In the genomic region with DNA sequence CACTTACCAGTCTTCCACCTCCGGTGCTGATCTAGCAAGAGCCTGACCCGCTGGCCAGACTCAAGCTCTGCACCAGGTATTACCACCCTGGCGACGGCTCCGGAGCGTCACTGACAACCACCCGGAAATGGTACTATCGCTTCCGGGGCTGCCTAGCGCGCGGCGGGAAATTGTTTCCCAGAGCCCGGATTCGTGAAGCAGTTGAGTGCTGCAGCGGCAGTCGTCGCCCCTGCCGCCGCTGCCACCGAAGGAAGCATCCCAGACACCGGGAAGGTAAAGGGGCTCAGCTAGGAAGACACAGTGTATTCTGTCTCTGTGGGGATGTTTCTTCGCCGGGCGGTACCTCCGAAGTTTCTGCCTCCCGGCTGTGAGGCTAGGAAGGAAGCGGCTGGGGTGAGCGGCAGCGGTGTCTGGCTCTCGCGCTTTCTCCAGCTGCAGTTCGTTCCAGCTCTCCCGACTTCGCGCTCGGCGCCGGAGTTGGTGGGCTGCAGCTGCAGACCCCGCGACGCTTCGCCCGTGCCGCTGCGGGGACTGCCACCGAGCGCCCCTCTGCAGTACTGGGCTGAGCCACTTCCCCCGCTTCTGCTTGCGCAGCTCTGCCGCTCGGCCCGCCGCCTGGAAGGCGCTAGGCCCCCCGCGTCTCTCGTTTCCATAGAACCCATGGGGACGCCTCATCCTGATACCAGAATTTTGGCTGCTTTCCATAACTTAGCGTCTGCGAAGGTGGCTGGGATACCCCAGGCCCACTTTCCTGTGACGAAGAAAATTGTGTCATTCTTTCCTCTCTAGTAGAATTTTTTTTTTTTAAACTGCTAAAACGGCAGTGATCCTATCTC, we compare ENCODE assay signal across 1 cellular context.
TF ChIP-seq lines count a peak whose summit lies in the region.

A gene with protein sequence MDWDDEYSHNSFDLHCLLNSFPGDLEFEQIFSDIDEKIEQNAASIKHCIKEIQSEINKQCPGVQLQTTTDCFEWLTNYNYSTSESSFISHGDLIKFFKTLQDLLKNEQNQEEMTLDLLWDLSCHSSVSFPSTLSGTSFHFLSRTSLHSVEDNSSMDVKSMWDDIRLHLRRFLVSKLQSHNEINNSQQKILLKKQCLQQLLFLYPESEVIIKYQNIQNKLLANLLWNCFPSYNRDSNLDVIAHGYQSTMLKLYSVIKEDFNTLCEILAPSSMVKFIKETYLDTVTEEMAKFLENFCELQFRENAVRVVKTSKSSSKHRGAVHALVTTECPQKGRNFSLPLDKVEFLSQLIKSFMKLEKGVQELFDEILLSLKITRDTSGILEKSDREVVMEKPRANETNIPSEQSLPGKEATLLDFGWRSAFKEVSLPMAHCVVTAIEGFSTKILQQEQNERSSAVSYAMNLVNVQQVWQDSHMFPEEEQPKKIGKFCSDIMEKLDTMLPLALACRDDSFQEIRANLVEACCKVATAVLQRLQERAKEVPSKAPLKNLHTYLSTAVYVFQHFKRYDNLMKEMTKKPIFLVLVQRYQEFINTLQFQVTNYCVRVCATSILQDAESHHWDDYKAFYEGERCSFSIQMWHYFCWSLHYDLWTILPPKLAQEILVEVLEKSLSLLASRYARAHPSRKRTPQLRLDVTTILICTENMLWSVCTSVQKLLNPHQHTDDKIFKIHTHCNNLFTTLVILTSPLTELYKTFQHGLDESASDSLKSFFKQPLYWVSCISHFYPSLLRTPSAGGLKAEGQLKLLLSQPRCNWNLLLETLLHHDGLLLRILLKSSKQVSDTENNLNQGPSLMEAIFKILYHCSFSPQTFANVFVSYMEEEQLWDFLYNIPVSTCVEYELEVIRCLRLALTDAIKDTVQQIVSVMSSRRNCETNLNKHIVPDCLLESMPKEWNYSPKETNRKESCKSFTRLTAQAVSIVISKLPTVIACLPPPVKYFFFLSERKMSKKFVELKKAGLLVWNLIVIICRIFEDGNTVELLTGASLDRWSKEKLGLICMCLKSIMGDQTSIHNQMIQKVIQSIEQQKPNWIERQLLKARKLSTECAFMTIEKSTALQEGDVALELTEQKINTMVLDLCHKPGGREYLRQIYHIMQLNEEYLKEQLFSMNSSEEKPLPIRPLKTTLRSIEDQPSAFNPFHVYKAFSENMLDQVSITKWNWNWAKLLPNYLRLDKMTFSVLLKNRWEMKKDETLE (N-terminal part only) (minus strand): TSS at position 112 of the 836 bp plus-strand sequence. CDS start 81,478 bp downstream, outside the sequence.
A gene (plus strand): TSS at position 177 of the 836 bp plus-strand sequence. CDS start 10,142 bp downstream, outside the sequence.

TF ChIP-seq in IMR-90, 13 proteins besides CTCF, POLR2A, EP300 and RAD21:
- TF ChIP-seq MXI1 (IDR thresholded peaks at IDR 0.05; ENCODE audit: borderline replicate concordance, low read depth, low read length) (peak; percentile 64; the same call in 1 of the 2 replicates), MAZ (IDR thresholded peaks at IDR 0.05; ENCODE audit: borderline replicate concordance, low read depth, low read length) (peak; percentile 19; the same call in 1 of the 2 replicates)
- TF ChIP-seq, protein P1, sequence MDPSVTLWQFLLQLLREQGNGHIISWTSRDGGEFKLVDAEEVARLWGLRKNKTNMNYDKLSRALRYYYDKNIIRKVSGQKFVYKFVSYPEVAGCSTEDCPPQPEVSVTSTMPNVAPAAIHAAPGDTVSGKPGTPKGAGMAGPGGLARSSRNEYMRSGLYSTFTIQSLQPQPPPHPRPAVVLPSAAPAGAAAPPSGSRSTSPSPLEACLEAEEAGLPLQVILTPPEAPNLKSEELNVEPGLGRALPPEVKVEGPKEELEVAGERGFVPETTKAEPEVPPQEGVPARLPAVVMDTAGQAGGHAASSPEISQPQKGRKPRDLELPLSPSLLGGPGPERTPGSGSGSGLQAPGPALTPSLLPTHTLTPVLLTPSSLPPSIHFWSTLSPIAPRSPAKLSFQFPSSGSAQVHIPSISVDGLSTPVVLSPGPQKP (IDR thresholded peaks at IDR 0.05; ENCODE audit: borderline replicate concordance, low read depth, low read length), result no peak
TF ChIP-seq in IMR-90: peak in this region for 2.
